In genomic region chr5:134958755-134959154, GRCh38 we compare ENCODE assay signal across 22 cellular contexts. TPM values are rescaled to one million over a fixed set of nuclear protein-coding genes. Genes with fewer than 3 reads are reported as not detected.
DNase-seq lines count a peak whose midpoint lies in the region; ATAC-seq, FAIRE-seq and TF ChIP-seq lines count a peak whose summit lies in the region.
"Had no signal": no experiment of that assay in that cellular context is flagged by ENCODE, and none has a peak within 500 bp of the region (broad histone marks: within the 10 kb centered on the region; RNA-seq: fewer than 3 reads in every experiment).

No MANE protein-coding gene starts in this region.

- ATAC-seq in omental fat pad (ENCODE audit: low FRiP score), result no peak
- no peak for ATAC-seq in activated naive CD8-positive, alpha-beta T cell treated with anti-CD3 and anti-CD28 coated beads, Interleukin-2, amount 50 U/mL, for 24 hours

- H2BK15ac ChIP-seq in mesendoderm (replicated peaks; ENCODE audit: low read depth), result no peak overlapping the region

- 52% methylated on average over 3 of the region's 3 CpGs for WGBS in esophagus, 2 donors
- WGBS in mesendoderm (ENCODE audit: extremely low coverage, insufficient coverage, low lambda C conversion rate), result no CpG with 5 or more reads among the region's 3 CpGs

- peaks cover 12% of the 10 kb centered on the region for H3K36me3 Mint-ChIP-seq in activated naive CD8-positive, alpha-beta T cell treated with anti-CD3 and anti-CD28 coated beads, Interleukin-2, amount 50 U/mL, for 24 hours (ENCODE audit: low read depth)

- H3K79me2 ChIP-seq in mesendoderm (ENCODE audit: control insufficient read depth, insufficient read depth, low read length), result no peaks in the 10 kb centered on the region

- DNase-seq in H4 (ENCODE audit: low spot score), result peak; percentile 40
- peak; percentile 83 for DNase-seq in NT2/D1 (ENCODE audit: low read depth, low spot score)
- peak; percentile 85 for DNase-seq in mesendoderm
- DNase-seq in activated naive CD4-positive, alpha-beta T cell (lab: John Stamatoyannopoulos, UW), result no peak
- DNase-seq in omental fat pad (ENCODE audit: low spot score), result no peak
- DNase-seq in HTR-8/SVneo (ENCODE audit: insufficient read length, low spot score), result no peak
- no peak for DNase-seq in activated naive CD8-positive, alpha-beta T cell treated with anti-CD3 and anti-CD28 coated beads, Interleukin-2, amount 50 U/mL, for 24 hours
- DNase-seq: activated naive CD4-positive, alpha-beta T cell treated with Interleukin-2 at 50 U/mL for 16 hours; activated T-cell treated with anti-CD3 and anti-CD28 coated beads for 4 hours; CD4-positive, alpha-beta memory T cell; DND-41; foreskin fibroblast; hippocampal formation; left ventricle myocardium inferior; NCI-H1417 treated with DMSO at 0.1 percent for 48 hours; NCI-H82; sigmoid colon had no signal

- no peaks in the 10 kb centered on the region for H3K79me1 ChIP-seq in mesendoderm (ENCODE audit: low read length)

- no peak overlapping the region for H2BK5ac ChIP-seq in mesendoderm (ENCODE audit: low read length)

- H4K8ac ChIP-seq in mesendoderm (ENCODE audit: low read depth, low read length), result no peak overlapping the region

- H3K27me3 ChIP-seq in NT2/D1 (ENCODE audit: insufficient read depth, insufficient read length) (no peaks in the 10 kb centered on the region), esophagus (ENCODE audit: control insufficient read depth in 1 of 2, insufficient read depth in 2 of 2, low read length in 2 of 2) (no peaks in the 10 kb centered on the region), mesendoderm (ENCODE audit: insufficient read depth, low read length, poor library complexity) (no peaks in the 10 kb centered on the region)
- H3K27me3 ChIP-seq: sigmoid colon had no signal

- H3K4me1 ChIP-seq in NT2/D1 (ENCODE audit: insufficient read depth, insufficient read length) (no peaks in the 10 kb centered on the region), esophagus (ENCODE audit: control insufficient read depth in 2 of 2, insufficient read depth in 2 of 2, low read length in 1 of 2) (peaks cover 0 to 3% of the 10 kb centered on the region in 2 donors), mesendoderm (ENCODE audit: control insufficient read depth, low read depth, low read length) (no peaks in the 10 kb centered on the region)
- H3K4me1 ChIP-seq: left ventricle myocardium inferior had no signal

- no peak overlapping the region for H3K4me2 ChIP-seq in mesendoderm (ENCODE audit: low read length)

- H3K27ac ChIP-seq in esophagus (ENCODE audit: low read depth in 2 of 2, low read length in 1 of 2) (peak overlapping the region; percentile 45 to 63), mesendoderm (ENCODE audit: low read depth, low read length) (no peak overlapping the region)
- H3K27ac ChIP-seq: left ventricle myocardium inferior, sigmoid colon had no signal

- H3K4me3 ChIP-seq in NT2/D1 (ENCODE audit: insufficient read length, low read depth), result no peak overlapping the region
- H3K4me3 ChIP-seq in esophagus (ENCODE audit: low read depth in 1 of 2, low read length in 2 of 2), result no peak overlapping the region
- no peak overlapping the region for H3K4me3 ChIP-seq in mesendoderm (ENCODE audit: low read length)
- H3K4me3 ChIP-seq: left ventricle myocardium inferior, sigmoid colon had no signal

- no peak for TF ChIP-seq CTCF in omental fat pad (IDR thresholded peaks at IDR 0.05)

- no peak overlapping the region for H3K18ac ChIP-seq in mesendoderm (ENCODE audit: low read length)

- no peak overlapping the region for H4K5ac ChIP-seq in mesendoderm (ENCODE audit: low read length)

- peaks cover 8% of the 10 kb centered on the region for H3K9me3 Mint-ChIP-seq in activated naive CD8-positive, alpha-beta T cell treated with anti-CD3 and anti-CD28 coated beads, Interleukin-2, amount 50 U/mL, for 24 hours

- H3K4me1 Mint-ChIP-seq in activated naive CD8-positive, alpha-beta T cell treated with anti-CD3 and anti-CD28 coated beads, Interleukin-2, amount 50 U/mL, for 24 hours, result peaks cover 8% of the 10 kb centered on the region

- no peak overlapping the region for H3K23ac ChIP-seq in mesendoderm (ENCODE audit: low read length)

- no peak for FAIRE-seq in HTR-8/SVneo (lab: Jason Lieb, UNC)
- FAIRE-seq: astrocyte had no signal

- H2BK120ac ChIP-seq in mesendoderm (ENCODE audit: low read depth, low read length), result no peak overlapping the region

- peaks cover 10% of the 10 kb centered on the region for H3K9me3 ChIP-seq in NT2/D1 (ENCODE audit: insufficient read depth, low read length)
- no peaks in the 10 kb centered on the region for H3K9me3 ChIP-seq in esophagus (ENCODE audit: control insufficient read depth in 2 of 2, insufficient read depth in 1 of 2, low read depth in 1 of 2, low read length in 1 of 2)
- H3K9me3 ChIP-seq: sigmoid colon had no signal

- no peak overlapping the region for H3K4ac ChIP-seq in mesendoderm (ENCODE audit: low read depth, low read length)

- no peak overlapping the region for H3K4me3 Mint-ChIP-seq in activated naive CD8-positive, alpha-beta T cell treated with anti-CD3 and anti-CD28 coated beads, Interleukin-2, amount 50 U/mL, for 24 hours
- H3K4me3 Mint-ChIP-seq: CD4-positive, alpha-beta memory T cell; stimulated activated naive CD8-positive, alpha-beta T cell treated with anti-CD3 and anti-CD28 coated beads, Interleukin-15, Interleukin-2, amounts not matched to agents 100 ng/mL and 50 ng/mL, for 24 hours; type B pancreatic cell had no signal

- no peak overlapping the region for H3K56ac ChIP-seq in mesendoderm (ENCODE audit: low read length)

- H3K9ac ChIP-seq in NT2/D1 (ENCODE audit: insufficient read length, low read depth) (no peak overlapping the region), mesendoderm (ENCODE audit: low read length) (no peak overlapping the region)

- H2AK5ac ChIP-seq in mesendoderm (ENCODE audit: low read length), result no peak overlapping the region

- no peak overlapping the region for H3K27ac Mint-ChIP-seq in activated naive CD8-positive, alpha-beta T cell treated with anti-CD3 and anti-CD28 coated beads, Interleukin-2, amount 50 U/mL, for 24 hours
- H3K27ac Mint-ChIP-seq: type B pancreatic cell had no signal

- H3K36me3 ChIP-seq in NT2/D1 (ENCODE audit: insufficient read depth, insufficient read length, low read length), result peaks cover 11% of the 10 kb centered on the region
- H3K36me3 ChIP-seq in esophagus (ENCODE audit: control insufficient read depth in 2 of 2, insufficient read depth in 2 of 2, low read length in 1 of 2), result peaks cover 0 to 8% of the 10 kb centered on the region in 2 donors
- no peaks in the 10 kb centered on the region for H3K36me3 ChIP-seq in mesendoderm (ENCODE audit: control insufficient read depth, insufficient read depth, low read length)

- H3K27me3 Mint-ChIP-seq in activated naive CD8-positive, alpha-beta T cell treated with anti-CD3 and anti-CD28 coated beads, Interleukin-2, amount 50 U/mL, for 24 hours, result no peaks in the 10 kb centered on the region
- H3K27me3 Mint-ChIP-seq: CD4-positive, alpha-beta memory T cell; stimulated activated naive CD8-positive, alpha-beta T cell treated with anti-CD3 and anti-CD28 coated beads, Interleukin-15, Interleukin-2, amounts not matched to agents 100 ng/mL and 50 ng/mL, for 24 hours; type B pancreatic cell had no signal

RNA-seq across cellular contexts. Expression of gene CATSPER3, which starts 9.0 kb away (rescaled TPM):
- 0.08 TPM in 1 of 2 replicates, not detected in the other for total RNA-seq in H4 (2014; rRNA removed; shearing (Covaris generic))
- polyA plus RNA-seq in esophagus, result under 1 TPM; 0.34 to 0.55 TPM
- polyA plus RNA-seq in mesendoderm (2013, experiment 1 of 2), result 0.56 TPM
- 0.46 TPM for polyA plus RNA-seq in mesendoderm (2013, experiment 2 of 2)
- under 1 TPM in 2 of 4 donors, not detected in 2; 0.46 to 0.48 TPM for total RNA-seq in omental fat pad
- total RNA-seq: RPMI7951 had no signal

RNA-seq across cellular contexts. Expression of gene PCBD2, which starts 53.8 kb away (rescaled TPM):
- 7.6 and 9.9 TPM in 2 replicates for total RNA-seq in H4 (2014; rRNA removed; shearing (Covaris generic))
- 1 to 10 TPM; 5.7 to 6.0 TPM for polyA plus RNA-seq in esophagus
- 10.3 TPM for polyA plus RNA-seq in mesendoderm (2013, experiment 1 of 2)
- polyA plus RNA-seq in mesendoderm (2013, experiment 2 of 2), result 9.8 TPM
- total RNA-seq in omental fat pad, result 10 to 100 TPM in 1 of 4 donors, 1 to 10 TPM in 3; 5.4 to 10.3 (median 7.3) TPM

Comparison
In these comparisons a context has a peak if more than half of its experiments do, and no peak if none do; other contexts are left out.
1. DNase-seq: peak in H4 (single experiment), NT2/D1 (single experiment) and mesendoderm (single experiment); none in activated naive CD4-positive, alpha-beta T cell (0 of 4), omental fat pad (single experiment), HTR-8/SVneo (single experiment) and activated naive CD8-positive, alpha-beta T cell treated with anti-CD3 and anti-CD28 coated beads, Interleukin-2, amount 50 U/mL, for 24 hours (single experiment).